In genomic region chr2:8681786-8682692, GRCh38 we compare ENCODE assay signal across 1 cellular context.
A peak's percentile ranks its signal among the peaks of the same experiment; 100 is the strongest.
TF ChIP-seq lines count a peak whose summit lies in the region.

ID2 (plus strand) TSS chr2:8682056; CDS start chr2:8682166, 110 bp downstream.

TF ChIP-seq in HepG2, 621 proteins besides CTCF, POLR2A, EP300 and RAD21 (continued from another document and continues in another):
- TF ChIP-seq ZNF512 (CRISPR knock-in tag; IDR thresholded peaks at IDR 0.05) (no peak; the same call in 1 of the 2 replicates), KLF13 (CRISPR knock-in tag; IDR thresholded peaks at IDR 0.05) (no peak), NONO (IDR thresholded peaks at IDR 0.05) (no peak), NONO (CRISPR knock-in tag; conservative IDR thresholded peaks at IDR 0.05) (peak; percentile 96), ZNF569 (CRISPR knock-in tag; IDR thresholded peaks at IDR 0.05; ENCODE audit: borderline replicate concordance) (no peak), ZSCAN29 (CRISPR knock-in tag; conservative IDR thresholded peaks at IDR 0.05) (peak; percentile 68), ZNF883 (CRISPR knock-in tag; IDR thresholded peaks at IDR 0.05; ENCODE audit: not compliant biosample characterization) (peak; percentile 95), LCORL (IDR thresholded peaks at IDR 0.05) (no peak), LCORL (CRISPR knock-in tag; IDR thresholded peaks at IDR 0.05) (peak; percentile 73), ZSCAN22 (CRISPR knock-in tag; IDR thresholded peaks at IDR 0.05) (no peak), ATF7 (IDR thresholded peaks at IDR 0.05) (no peak), ATF7 (CRISPR knock-in tag; IDR thresholded peaks at IDR 0.05) (0 out of 2 replicates have a peak, but pooled peaks have one; percentile 67), RFXANK (CRISPR knock-in tag; IDR thresholded peaks at IDR 0.05) (no peak), FOXM1 (CRISPR knock-in tag; IDR thresholded peaks at IDR 0.05) (0 out of 2 replicates have a peak, but pooled peaks have one; percentile 74), SRSF4 (IDR thresholded peaks at IDR 0.05; ENCODE audit: low read depth, low read length, poor library complexity, severe bottlenecking) (peak; percentile 80), MYC (CRISPR knock-in tag; IDR thresholded peaks at IDR 0.05; ENCODE audit: borderline replicate concordance) (peak; percentile 81), FOXK1 (CRISPR knock-in tag; IDR thresholded peaks at IDR 0.05; ENCODE audit: borderline replicate concordance, low read depth) (peak; percentile 91), SPEN (CRISPR knock-in tag; IDR thresholded peaks at IDR 0.05; ENCODE audit: low read depth) (peak; percentile 80; the same call in 1 of the 2 replicates), ZNF614 (CRISPR knock-in tag; IDR thresholded peaks at IDR 0.05; ENCODE audit: borderline replicate concordance) (peak; percentile 93; the same call in 1 of the 2 replicates), ZBTB7B (CRISPR knock-in tag; IDR thresholded peaks at IDR 0.05) (peak; percentile 78), ZFP62 (CRISPR knock-in tag; IDR thresholded peaks at IDR 0.05) (no peak), ZNF496 (CRISPR knock-in tag; IDR thresholded peaks at IDR 0.05; ENCODE audit: insufficient replicate concordance) (no peak), SP5 (CRISPR knock-in tag; IDR thresholded peaks at IDR 0.05; ENCODE audit: borderline replicate concordance, low read depth) (no peak; the same call in 1 of the 2 replicates), RAD51 (IDR thresholded peaks at IDR 0.05; ENCODE audit: borderline replicate concordance) (no peak), NFE2 (CRISPR knock-in tag; IDR thresholded peaks at IDR 0.05) (no peak), JARID2 (CRISPR knock-in tag; IDR thresholded peaks at IDR 0.05; ENCODE audit: insufficient replicate concordance) (peak; percentile 93), RFX1 (IDR thresholded peaks at IDR 0.05) (no peak), TOPORS (CRISPR knock-in tag; IDR thresholded peaks at IDR 0.05) (peak; percentile 80; the same call in 1 of the 2 replicates), ZBTB8A (CRISPR knock-in tag; IDR thresholded peaks at IDR 0.05; ENCODE audit: borderline replicate concordance, low read depth) (peak; percentile 94; the same call in 1 of the 2 replicates), ZBTB42 (CRISPR knock-in tag; IDR thresholded peaks at IDR 0.05) (peak; percentile 92), NFIB (CRISPR knock-in tag; IDR thresholded peaks at IDR 0.05; ENCODE audit: borderline replicate concordance) (no peak), PRPF4 (IDR thresholded peaks at IDR 0.05; ENCODE audit: low read depth, low read length, poor library complexity, severe bottlenecking) (no peak), PBX2 (CRISPR knock-in tag; IDR thresholded peaks at IDR 0.05) (peak; percentile 97), GMEB2 (CRISPR knock-in tag; IDR thresholded peaks at IDR 0.05; ENCODE audit: low read depth) (no peak), ESRRA (CRISPR knock-in tag; IDR thresholded peaks at IDR 0.05; ENCODE audit: low read depth) (no peak; the same call in 1 of the 2 replicates), ZBTB4 (CRISPR knock-in tag; IDR thresholded peaks at IDR 0.05; ENCODE audit: borderline replicate concordance) (no peak; the same call in 1 of the 2 replicates), ZMYM3 (CRISPR knock-in tag; IDR thresholded peaks at IDR 0.05) (no peak), ZNF83 (CRISPR knock-in tag; IDR thresholded peaks at IDR 0.05; ENCODE audit: borderline replicate concordance) (no peak), HHEX (CRISPR knock-in tag; IDR thresholded peaks at IDR 0.05) (no peak), MED8 (CRISPR knock-in tag; IDR thresholded peaks at IDR 0.05; ENCODE audit: insufficient replicate concordance) (peak; percentile 96), MTA3 (CRISPR knock-in tag; IDR thresholded peaks at IDR 0.05) (no peak), ZNF570 (CRISPR knock-in tag; IDR thresholded peaks at IDR 0.05; ENCODE audit: borderline replicate concordance) (peak; percentile 70), TFAP4 (IDR thresholded peaks at IDR 0.05; ENCODE audit: borderline replicate concordance, low read depth) (peak; percentile 98), ZMYM4 (CRISPR knock-in tag; IDR thresholded peaks at IDR 0.05) (peak; percentile 87), ARHGAP35 (CRISPR knock-in tag; IDR thresholded peaks at IDR 0.05; ENCODE audit: borderline replicate concordance) (no peak; the same call in 1 of the 2 replicates), CCDC6 (CRISPR knock-in tag; IDR thresholded peaks at IDR 0.05) (peak; percentile 90; the same call in 1 of the 2 replicates), GATA4 (IDR thresholded peaks at IDR 0.05; ENCODE audit: borderline replicate concordance, low read depth) (peak; percentile 97), SP140L (CRISPR knock-in tag; IDR thresholded peaks at IDR 0.05; ENCODE audit: borderline replicate concordance) (0 out of 2 replicates have a peak, but pooled peaks have one; percentile 53), TAF1 (CRISPR knock-in tag; IDR thresholded peaks at IDR 0.05) (peak; percentile 100), JDP2 (CRISPR knock-in tag; IDR thresholded peaks at IDR 0.05; ENCODE audit: borderline replicate concordance) (peak; percentile 22; the same call in 1 of the 2 replicates), ZNF891 (CRISPR knock-in tag; IDR thresholded peaks at IDR 0.05) (peak; percentile 95), HNRNPK (IDR thresholded peaks at IDR 0.05; ENCODE audit: low read depth, low read length, poor library complexity, severe bottlenecking) (peak; percentile 90), DZIP1 (CRISPR knock-in tag; IDR thresholded peaks at IDR 0.05) (no peak; the same call in 1 of the 2 replicates), RFXAP (CRISPR knock-in tag; IDR thresholded peaks at IDR 0.05; ENCODE audit: borderline replicate concordance) (peak; percentile 94; the same call in 1 of the 2 replicates), ZNF275 (CRISPR knock-in tag; IDR thresholded peaks at IDR 0.05; ENCODE audit: borderline replicate concordance) (peak; percentile 87), MED13 (CRISPR knock-in tag; IDR thresholded peaks at IDR 0.05) (peak; percentile 95), RXRA (CRISPR knock-in tag; IDR thresholded peaks at IDR 0.05) (peak; percentile 89), IKZF5 (CRISPR knock-in tag; IDR thresholded peaks at IDR 0.05) (peak; percentile 94), BATF2 (CRISPR knock-in tag; IDR thresholded peaks at IDR 0.05) (peak; percentile 61; the same call in 1 of the 2 replicates), RNF2 (conservative IDR thresholded peaks at IDR 0.05; ENCODE audit: low read depth) (no peak; the same call in none of the 2 replicates)
